ENCODE assay signal across 2 cellular contexts in the genomic region with DNA sequence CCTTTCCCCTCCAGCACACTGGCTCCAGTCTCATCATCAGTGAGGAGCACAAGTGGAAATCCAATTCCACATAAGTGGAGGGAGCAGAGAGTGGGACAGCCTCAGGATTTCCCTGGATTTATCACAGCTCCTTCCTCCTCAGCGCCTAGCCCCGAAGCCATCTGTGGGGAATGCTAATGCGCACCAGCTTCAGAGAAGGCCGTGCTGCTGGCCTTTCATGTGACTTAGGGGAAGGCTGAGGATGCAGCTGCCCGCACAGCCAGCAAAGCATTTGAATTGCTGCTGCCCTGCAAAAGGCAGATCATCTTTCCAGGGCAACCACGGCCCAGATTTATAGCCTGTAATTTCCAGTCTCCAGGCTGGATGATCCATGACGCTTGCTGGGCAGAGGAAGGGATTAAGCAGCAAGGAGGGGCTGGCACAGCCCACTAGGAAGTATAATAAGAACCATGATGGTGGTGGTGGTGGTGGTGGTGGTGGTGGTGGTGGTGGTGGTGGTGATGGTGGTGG.
TF ChIP-seq lines count a peak whose summit lies in the region.

No MANE protein-coding gene starts in this region.

TF ChIP-seq in HEK293, 187 proteins besides CTCF, POLR2A, EP300 and RAD21:
- 0 out of 2 replicates have a peak, but pooled peaks have one; percentile 13 for TF ChIP-seq SP7 (tag by site-specific recombination; IDR thresholded peaks at IDR 0.05)
- TF ChIP-seq ZFP41 (tag by site-specific recombination; IDR thresholded peaks at IDR 0.05; ENCODE audit: borderline replicate concordance): no peak
TF ChIP-seq in HEK293: peak in this region for 1.

TF ChIP-seq in H1, 55 proteins besides CTCF, POLR2A, EP300 and RAD21:
- TF ChIP-seq, protein P1, sequence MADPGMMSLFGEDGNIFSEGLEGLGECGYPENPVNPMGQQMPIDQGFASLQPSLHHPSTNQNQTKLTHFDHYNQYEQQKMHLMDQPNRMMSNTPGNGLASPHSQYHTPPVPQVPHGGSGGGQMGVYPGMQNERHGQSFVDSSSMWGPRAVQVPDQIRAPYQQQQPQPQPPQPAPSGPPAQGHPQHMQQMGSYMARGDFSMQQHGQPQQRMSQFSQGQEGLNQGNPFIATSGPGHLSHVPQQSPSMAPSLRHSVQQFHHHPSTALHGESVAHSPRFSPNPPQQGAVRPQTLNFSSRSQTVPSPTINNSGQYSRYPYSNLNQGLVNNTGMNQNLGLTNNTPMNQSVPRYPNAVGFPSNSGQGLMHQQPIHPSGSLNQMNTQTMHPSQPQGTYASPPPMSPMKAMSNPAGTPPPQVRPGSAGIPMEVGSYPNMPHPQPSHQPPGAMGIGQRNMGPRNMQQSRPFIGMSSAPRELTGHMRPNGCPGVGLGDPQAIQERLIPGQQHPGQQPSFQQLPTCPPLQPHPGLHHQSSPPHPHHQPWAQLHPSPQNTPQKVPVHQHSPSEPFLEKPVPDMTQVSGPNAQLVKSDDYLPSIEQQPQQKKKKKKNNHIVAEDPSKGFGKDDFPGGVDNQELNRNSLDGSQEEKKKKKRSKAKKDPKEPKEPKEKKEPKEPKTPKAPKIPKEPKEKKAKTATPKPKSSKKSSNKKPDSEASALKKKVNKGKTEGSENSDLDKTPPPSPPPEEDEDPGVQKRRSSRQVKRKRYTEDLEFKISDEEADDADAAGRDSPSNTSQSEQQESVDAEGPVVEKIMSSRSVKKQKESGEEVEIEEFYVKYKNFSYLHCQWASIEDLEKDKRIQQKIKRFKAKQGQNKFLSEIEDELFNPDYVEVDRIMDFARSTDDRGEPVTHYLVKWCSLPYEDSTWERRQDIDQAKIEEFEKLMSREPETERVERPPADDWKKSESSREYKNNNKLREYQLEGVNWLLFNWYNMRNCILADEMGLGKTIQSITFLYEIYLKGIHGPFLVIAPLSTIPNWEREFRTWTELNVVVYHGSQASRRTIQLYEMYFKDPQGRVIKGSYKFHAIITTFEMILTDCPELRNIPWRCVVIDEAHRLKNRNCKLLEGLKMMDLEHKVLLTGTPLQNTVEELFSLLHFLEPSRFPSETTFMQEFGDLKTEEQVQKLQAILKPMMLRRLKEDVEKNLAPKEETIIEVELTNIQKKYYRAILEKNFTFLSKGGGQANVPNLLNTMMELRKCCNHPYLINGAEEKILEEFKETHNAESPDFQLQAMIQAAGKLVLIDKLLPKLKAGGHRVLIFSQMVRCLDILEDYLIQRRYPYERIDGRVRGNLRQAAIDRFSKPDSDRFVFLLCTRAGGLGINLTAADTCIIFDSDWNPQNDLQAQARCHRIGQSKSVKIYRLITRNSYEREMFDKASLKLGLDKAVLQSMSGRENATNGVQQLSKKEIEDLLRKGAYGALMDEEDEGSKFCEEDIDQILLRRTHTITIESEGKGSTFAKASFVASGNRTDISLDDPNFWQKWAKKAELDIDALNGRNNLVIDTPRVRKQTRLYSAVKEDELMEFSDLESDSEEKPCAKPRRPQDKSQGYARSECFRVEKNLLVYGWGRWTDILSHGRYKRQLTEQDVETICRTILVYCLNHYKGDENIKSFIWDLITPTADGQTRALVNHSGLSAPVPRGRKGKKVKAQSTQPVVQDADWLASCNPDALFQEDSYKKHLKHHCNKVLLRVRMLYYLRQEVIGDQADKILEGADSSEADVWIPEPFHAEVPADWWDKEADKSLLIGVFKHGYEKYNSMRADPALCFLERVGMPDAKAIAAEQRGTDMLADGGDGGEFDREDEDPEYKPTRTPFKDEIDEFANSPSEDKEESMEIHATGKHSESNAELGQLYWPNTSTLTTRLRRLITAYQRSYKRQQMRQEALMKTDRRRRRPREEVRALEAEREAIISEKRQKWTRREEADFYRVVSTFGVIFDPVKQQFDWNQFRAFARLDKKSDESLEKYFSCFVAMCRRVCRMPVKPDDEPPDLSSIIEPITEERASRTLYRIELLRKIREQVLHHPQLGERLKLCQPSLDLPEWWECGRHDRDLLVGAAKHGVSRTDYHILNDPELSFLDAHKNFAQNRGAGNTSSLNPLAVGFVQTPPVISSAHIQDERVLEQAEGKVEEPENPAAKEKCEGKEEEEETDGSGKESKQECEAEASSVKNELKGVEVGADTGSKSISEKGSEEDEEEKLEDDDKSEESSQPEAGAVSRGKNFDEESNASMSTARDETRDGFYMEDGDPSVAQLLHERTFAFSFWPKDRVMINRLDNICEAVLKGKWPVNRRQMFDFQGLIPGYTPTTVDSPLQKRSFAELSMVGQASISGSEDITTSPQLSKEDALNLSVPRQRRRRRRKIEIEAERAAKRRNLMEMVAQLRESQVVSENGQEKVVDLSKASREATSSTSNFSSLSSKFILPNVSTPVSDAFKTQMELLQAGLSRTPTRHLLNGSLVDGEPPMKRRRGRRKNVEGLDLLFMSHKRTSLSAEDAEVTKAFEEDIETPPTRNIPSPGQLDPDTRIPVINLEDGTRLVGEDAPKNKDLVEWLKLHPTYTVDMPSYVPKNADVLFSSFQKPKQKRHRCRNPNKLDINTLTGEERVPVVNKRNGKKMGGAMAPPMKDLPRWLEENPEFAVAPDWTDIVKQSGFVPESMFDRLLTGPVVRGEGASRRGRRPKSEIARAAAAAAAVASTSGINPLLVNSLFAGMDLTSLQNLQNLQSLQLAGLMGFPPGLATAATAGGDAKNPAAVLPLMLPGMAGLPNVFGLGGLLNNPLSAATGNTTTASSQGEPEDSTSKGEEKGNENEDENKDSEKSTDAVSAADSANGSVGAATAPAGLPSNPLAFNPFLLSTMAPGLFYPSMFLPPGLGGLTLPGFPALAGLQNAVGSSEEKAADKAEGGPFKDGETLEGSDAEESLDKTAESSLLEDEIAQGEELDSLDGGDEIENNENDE (IDR thresholded peaks at IDR 0.05; ENCODE audit: insufficient replicate concordance, low read length): no peak
- TF ChIP-seq, protein P2, sequence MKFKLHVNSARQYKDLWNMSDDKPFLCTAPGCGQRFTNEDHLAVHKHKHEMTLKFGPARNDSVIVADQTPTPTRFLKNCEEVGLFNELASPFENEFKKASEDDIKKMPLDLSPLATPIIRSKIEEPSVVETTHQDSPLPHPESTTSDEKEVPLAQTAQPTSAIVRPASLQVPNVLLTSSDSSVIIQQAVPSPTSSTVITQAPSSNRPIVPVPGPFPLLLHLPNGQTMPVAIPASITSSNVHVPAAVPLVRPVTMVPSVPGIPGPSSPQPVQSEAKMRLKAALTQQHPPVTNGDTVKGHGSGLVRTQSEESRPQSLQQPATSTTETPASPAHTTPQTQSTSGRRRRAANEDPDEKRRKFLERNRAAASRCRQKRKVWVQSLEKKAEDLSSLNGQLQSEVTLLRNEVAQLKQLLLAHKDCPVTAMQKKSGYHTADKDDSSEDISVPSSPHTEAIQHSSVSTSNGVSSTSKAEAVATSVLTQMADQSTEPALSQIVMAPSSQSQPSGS (IDR thresholded peaks at IDR 0.05; ENCODE audit: low read length): no peak
- TF ChIP-seq POLR2AphosphoS5 (IDR thresholded peaks at IDR 0.05; ENCODE audit: low read depth, low read length) (no peak), EZH2 (IDR thresholded peaks at IDR 0.05; ENCODE audit: low read depth, low read length, severe bottlenecking) (no peak), TEAD4 (IDR thresholded peaks at IDR 0.05; ENCODE audit: low read depth, low read length) (no peak), PHF8 (conservative IDR thresholded peaks at IDR 0.05; ENCODE audit: low read depth, low read length) (no peak), CREB1 (IDR thresholded peaks at IDR 0.05) (no peak), GABPA (IDR thresholded peaks at IDR 0.05; ENCODE audit: borderline replicate concordance, insufficient read depth, low read length) (no peak), FOSL1 (IDR thresholded peaks at IDR 0.05; ENCODE audit: insufficient read depth, low read depth, low read length) (no peak), TAF7 (optimal IDR thresholded peaks at IDR 0.05; ENCODE audit: borderline replicate concordance, low read depth, low read length) (no peak), BACH1 (IDR thresholded peaks at IDR 0.05; ENCODE audit: low read length) (no peak), TBP (IDR thresholded peaks at IDR 0.05; ENCODE audit: low read depth, low read length) (no peak), BCL11A (IDR thresholded peaks at IDR 0.05; ENCODE audit: low read depth in 2 of 2, low read length in 2 of 2) (no peak)
- TF ChIP-seq, protein P3, sequence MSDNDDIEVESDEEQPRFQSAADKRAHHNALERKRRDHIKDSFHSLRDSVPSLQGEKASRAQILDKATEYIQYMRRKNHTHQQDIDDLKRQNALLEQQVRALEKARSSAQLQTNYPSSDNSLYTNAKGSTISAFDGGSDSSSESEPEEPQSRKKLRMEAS (IDR thresholded peaks at IDR 0.05): no peak
